ENCODE assay signal across 11 cellular contexts in genomic region chr2:2698182-2699116, GRCh38.
DNase-seq lines count a peak whose midpoint lies in the region; ATAC-seq and TF ChIP-seq lines count a peak whose summit lies in the region.
"Had no signal": no experiment of that assay in that cellular context is flagged by ENCODE, and none has a peak within 500 bp of the region (broad histone marks: within the 10 kb centered on the region; RNA-seq: fewer than 3 reads in every experiment).

No MANE protein-coding gene starts in this region.

- in situ Hi-C loops in Panc1 (cut with HindIII; ENCODE audit: low pct_unique_long_range_greater_than_20kb, low sequenced_read_pairs): no loop called here

- no peak overlapping the region for H3K4me3 Mint-ChIP-seq in mesothelial cell of epicardium
- no peak overlapping the region for H3K4me3 Mint-ChIP-seq in T-helper 2 cell treated with Interferon-gamma antibody and Interleukin-4, amounts not matched to agents 5 μg/mL and 100 μg/mL, for 36 hours

- no peak overlapping the region for H3K4me3 ChIP-seq in Panc1 (ENCODE audit: low read depth in 2 of 2, low read length in 2 of 2)
- H3K4me3 ChIP-seq: cardiac muscle cell, SJCRH30 had no signal

- H3K27me3 ChIP-seq in Panc1 (ENCODE audit: control insufficient read depth, insufficient read depth, low read length): peaks cover 20% of the 10 kb centered on the region; the same call in 1 of the 2 replicates
- H3K27me3 ChIP-seq: cardiac muscle cell had no signal

- TF ChIP-seq CTCF in Panc1 (IDR thresholded peaks at IDR 0.05) (no peak; the same call in 1 of the 2 replicates), mesothelial cell of epicardium (IDR thresholded peaks at IDR 0.05; ENCODE audit: unreplicated experiment) (peak; percentile 48)

- BruUV-seq in Panc1 (replicated peaks; lab: Mats Ljungman, UMichigan): no TSS peak

- H3K27ac Mint-ChIP-seq in mesothelial cell of epicardium: no peak overlapping the region
- H3K27ac Mint-ChIP-seq in T-helper 2 cell treated with Interferon-gamma antibody and Interleukin-4, amounts not matched to agents 5 μg/mL and 100 μg/mL, for 36 hours: no peak overlapping the region

- H3K27ac ChIP-seq in Panc1 (ENCODE audit: low read length): no peak overlapping the region
- H3K27ac ChIP-seq: cardiac muscle cell, SJCRH30 had no signal

- CTCF ChIA-PET in Panc1 (lab: Charles Lee): interaction anchor here (0.5 to 0.7 kb wide), 2 partner anchors 36 to 1154 kb away, joined by 3 read pairs; no protein-coding TSS in a partner anchor

- no peaks in the 10 kb centered on the region for H3K4me1 ChIP-seq in Panc1 (ENCODE audit: control insufficient read depth, insufficient read depth, low read length)
- H3K4me1 ChIP-seq: SJCRH30 had no signal

- peaks cover 47% of the 10 kb centered on the region for H3K27me3 Mint-ChIP-seq in mesothelial cell of epicardium (ENCODE audit: low read depth)
- H3K27me3 Mint-ChIP-seq in T-helper 2 cell treated with Interferon-gamma antibody and Interleukin-4, amounts not matched to agents 5 μg/mL and 100 μg/mL, for 36 hours (ENCODE audit: low read depth): no peaks in the 10 kb centered on the region

- H3K9me3 Mint-ChIP-seq in mesothelial cell of epicardium: no peaks in the 10 kb centered on the region
- no peaks in the 10 kb centered on the region for H3K9me3 Mint-ChIP-seq in T-helper 2 cell treated with Interferon-gamma antibody and Interleukin-4, amounts not matched to agents 5 μg/mL and 100 μg/mL, for 36 hours

- H3K36me3 ChIP-seq in Panc1 (ENCODE audit: control insufficient read depth, insufficient read depth, low read length): no peaks in the 10 kb centered on the region
- H3K36me3 ChIP-seq: cardiac muscle cell, SJCRH30 had no signal

- no peaks in the 10 kb centered on the region for H3K4me1 Mint-ChIP-seq in mesothelial cell of epicardium
- no peaks in the 10 kb centered on the region for H3K4me1 Mint-ChIP-seq in T-helper 2 cell treated with Interferon-gamma antibody and Interleukin-4, amounts not matched to agents 5 μg/mL and 100 μg/mL, for 36 hours (ENCODE audit: low read depth)

- ATAC-seq in HG02885 (IDR thresholded peaks at IDR 0.05; ENCODE audit: poor library complexity, unreplicated experiment) (peak; percentile 63), Panc1 (peak; percentile 63; the same call in 1 of the 2 replicates), GM19455 (IDR thresholded peaks at IDR 0.05; ENCODE audit: unreplicated experiment) (no peak)

- no peaks in the 10 kb centered on the region for H3K36me3 Mint-ChIP-seq in mesothelial cell of epicardium
- no peaks in the 10 kb centered on the region for H3K36me3 Mint-ChIP-seq in T-helper 2 cell treated with Interferon-gamma antibody and Interleukin-4, amounts not matched to agents 5 μg/mL and 100 μg/mL, for 36 hours (ENCODE audit: low read depth)

- no peaks in the 10 kb centered on the region for H3K9me3 ChIP-seq in Panc1 (ENCODE audit: control insufficient read depth, insufficient read depth, low read depth, low read length)
- H3K9me3 ChIP-seq: SJCRH30 had no signal

- intact Hi-C loops in Panc1 (cut with micrococcal nuclease; ENCODE audit: unreplicated experiment): no loop called here

- POLR2A ChIA-PET in Panc1 (lab: Charles Lee): no interaction called here

- DNase-seq in NCI-H1436 (lab: John Stamatoyannopoulos, UW): peak; percentile 47
- no peak for DNase-seq in NCI-H1436 treated with DMSO at 0.1 percent for 48 hours (lab: John Stamatoyannopoulos, UW)
- DNase-seq in Panc1 (ENCODE audit: low read depth, low spot score): no peak
- DNase-seq in mesothelial cell of epicardium (ENCODE audit: low spot score in 2 of 2, unreplicated experiment in 2 of 2): no peak
- no peak for DNase-seq in T-helper 2 cell treated with Interferon-gamma antibody and Interleukin-4, amounts not matched to agents 5 μg/mL and 100 μg/mL, for 36 hours (ENCODE audit: low spot score)
- DNase-seq in GOT3 (lab: John Stamatoyannopoulos, UW): no peak
- DNase-seq: mesenchymal stem cell had no signal
